ENCODE assay signal across 13 cellular contexts in the genomic region with DNA sequence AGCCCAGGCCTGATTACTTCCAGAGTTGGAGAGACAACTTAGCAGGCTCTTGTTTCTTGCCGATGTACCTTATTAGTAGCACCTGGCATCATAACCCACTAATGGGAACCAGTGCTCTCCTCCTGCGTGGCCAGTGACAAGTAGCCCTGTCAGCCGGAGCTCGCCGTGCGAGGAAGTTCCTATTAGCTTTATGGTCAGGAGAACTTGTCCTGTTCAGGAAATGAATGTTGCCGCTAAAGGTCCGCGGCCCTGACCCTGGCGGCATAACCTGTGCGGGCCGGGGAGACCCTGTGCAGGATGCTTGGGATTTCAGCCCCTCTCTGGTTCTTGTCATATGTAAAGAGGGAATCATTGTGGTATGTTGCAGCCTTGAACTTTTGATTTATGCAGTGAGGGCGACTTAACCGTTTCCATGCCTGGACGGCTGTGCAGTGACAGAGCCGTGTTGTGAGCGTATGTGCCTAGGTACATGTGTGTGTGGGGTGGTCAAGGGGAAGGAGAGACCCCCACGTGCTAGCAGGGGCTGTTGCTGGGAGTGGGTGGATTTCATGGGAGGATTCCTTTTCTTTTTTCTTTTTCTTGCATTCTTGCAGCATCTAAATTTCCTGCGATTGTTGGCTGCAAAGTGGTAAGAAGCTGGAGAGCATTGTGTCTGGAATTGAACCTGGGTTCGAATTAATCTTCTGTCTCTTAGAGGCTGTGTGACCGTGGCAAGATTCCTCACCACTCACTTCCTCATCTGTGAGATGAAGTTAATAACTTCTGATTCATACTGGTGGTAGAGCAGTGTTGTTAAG. TPM values are rescaled to one million over a fixed set of nuclear protein-coding genes. Genes with fewer than 3 reads are reported as not detected.
DNase-seq lines count a peak whose midpoint lies in the region; ATAC-seq, FAIRE-seq and TF ChIP-seq lines count a peak whose summit lies in the region.
"Had no signal": no experiment of that assay in that cellular context is flagged by ENCODE, and none has a peak within 500 bp of the region (broad histone marks: within the 10 kb centered on the region; RNA-seq: fewer than 3 reads in every experiment).

No MANE protein-coding gene starts in this region.

- peaks cover 24% of the 10 kb centered on the region for H3K4me1 ChIP-seq in CD4-positive, CD25-positive, alpha-beta regulatory T cell (ENCODE audit: control insufficient read depth, insufficient read depth, low read length, poor library complexity, severe bottlenecking)
- H3K4me1 ChIP-seq in H1 (replicated peaks in 1 of 4; ENCODE audit: control insufficient read depth in 3 of 4, insufficient read depth in 4 of 4, low read length in 3 of 4) = peaks cover 5 to 11% (median 9%) of the 10 kb centered on the region in 4 experiments
- peaks cover 92% of the 10 kb centered on the region for H3K4me1 ChIP-seq in psoas muscle
- peaks cover 32 to 57% of the 10 kb centered on the region in 2 donors for H3K4me1 ChIP-seq in naive thymus-derived CD4-positive, alpha-beta T cell (ENCODE audit: control insufficient read depth in 2 of 2, insufficient read depth in 2 of 2, low read length in 2 of 2)

- H4K5ac ChIP-seq in H1 (ENCODE audit: insufficient read length, low read depth, low read length) = no peak overlapping the region

- WGBS in H1 (ENCODE audit: extremely low coverage in 1 of 2, insufficient coverage in 1 of 2, insufficient read length in 1 of 2, insufficient replicate concordance in 2 of 2, low coverage in 1 of 2, low lambda C conversion rate in 2 of 2, missing lambda C conversion rate in 1 of 2), 2 experiments = 90% methylated on average over 20 of the region's 21 CpGs; no CpG with 5 or more reads in 1 of the 2 experiments
- WGBS in psoas muscle, 3 donors = 41 to 62% (median 48%) methylated on average over 21 of the region's 21 CpGs

- POLR2A ChIA-PET in RWPE1 (lab: Yijun Ruan, JAX; ENCODE audit: low non-redundant PET) = no interaction called here
- POLR2A ChIA-PET in H1 (lab: Charles Lee; ENCODE audit: partially characterized antibody) = interaction anchor here (1.3 kb wide), 1 partner anchor 14 kb away, joined by 4 read pairs; no protein-coding TSS in a partner anchor
- POLR2A ChIA-PET in naive thymus-derived CD4-positive, alpha-beta T cell (lab: Charles Lee) = interaction anchor here (0.7 to 1.4 kb wide), 2 partner anchors 14 to 107 kb away, joined by 3 to 5 read pairs; no protein-coding TSS in a partner anchor

- H4K8ac ChIP-seq in H1 (ENCODE audit: extremely low read depth, insufficient read depth, low read length) = no peak overlapping the region

- H3K23me2 ChIP-seq in H1 (ENCODE audit: low read depth, low read length) = no peaks in the 10 kb centered on the region

- no peak overlapping the region for H3K4me3 ChIP-seq in CD4-positive, CD25-positive, alpha-beta regulatory T cell (ENCODE audit: low read depth, low read length)
- no peak overlapping the region for H3K4me3 ChIP-seq in H1 (ENCODE audit: extremely low read depth in 1 of 4, insufficient read depth in 2 of 4, low read depth in 3 of 4, low read length in 4 of 4)
- peak overlapping the region; percentile 54 for H3K4me3 ChIP-seq in psoas muscle
- H3K4me3 ChIP-seq in brain microvascular endothelial cell (ENCODE audit: low read depth, low read length) = no peak overlapping the region
- no peak overlapping the region for H3K4me3 ChIP-seq in naive thymus-derived CD4-positive, alpha-beta T cell (ENCODE audit: low read length)
- H3K4me3 ChIP-seq: BLaER1 treated with 17β-estradiol and CSF1 and Interleukin-3, amounts not matched to agents 10 nM and 100 nM had no signal

- no peak overlapping the region for H3K23ac ChIP-seq in H1 (ENCODE audit: insufficient read length)

- FAIRE-seq in H1 (lab: Jason Lieb, UNC) = no peak
- FAIRE-seq: bronchial epithelial cell, G401.6 had no signal

- no peak for ATAC-seq in CD4-positive, CD25-positive, alpha-beta regulatory T cell (ENCODE audit: low read depth in 2 of 2)
- peak in 1 of 4 donors; percentile 2 for ATAC-seq in psoas muscle
- no peak for ATAC-seq in naive thymus-derived CD4-positive, alpha-beta T cell

- no peaks in the 10 kb centered on the region for H3K79me1 ChIP-seq in H1 (ENCODE audit: low read depth, low read length)

- no peaks in the 10 kb centered on the region for H3K36me3 Mint-ChIP-seq in CD4-positive, CD25-positive, alpha-beta regulatory T cell
- H3K36me3 Mint-ChIP-seq in naive thymus-derived CD4-positive, alpha-beta T cell = no peaks in the 10 kb centered on the region

- 0 out of 2 replicates have a peak overlapping the region, but pooled peaks have one; percentile 5 for H2BK5ac ChIP-seq in H1 (ENCODE audit: low read depth, low read length)

- no peak overlapping the region for H3K4ac ChIP-seq in H1 (replicated peaks; ENCODE audit: insufficient read length, low read depth, low read length)

- no peaks in the 10 kb centered on the region for H3K36me3 ChIP-seq in CD4-positive, CD25-positive, alpha-beta regulatory T cell (ENCODE audit: control insufficient read depth, insufficient read depth, low read length)
- H3K36me3 ChIP-seq in H1 (ENCODE audit: control insufficient read depth in 2 of 4, insufficient read depth in 4 of 4, low read length in 3 of 4) (no peaks in the 10 kb centered on the region), psoas muscle (ENCODE audit: insufficient read depth in 1 of 2, low read depth in 1 of 2) (peaks cover 0 to 9% of the 10 kb centered on the region in 2 donors), brain microvascular endothelial cell (replicated peaks) (no peaks in the 10 kb centered on the region)
- H3K36me3 ChIP-seq in naive thymus-derived CD4-positive, alpha-beta T cell (ENCODE audit: control insufficient read depth in 2 of 3, insufficient read depth in 3 of 3, low read length in 3 of 3) = no peaks in the 10 kb centered on the region
- H3K36me3 ChIP-seq: BLaER1 treated with 17β-estradiol and CSF1 and Interleukin-3, amounts not matched to agents 10 nM and 100 nM had no signal

- in situ Hi-C loops in brain microvascular endothelial cell (cut with HindIII; ENCODE audit: low pct_ligation_motif_present, low sequenced_read_pairs) = no loop called here

- H2BK20ac ChIP-seq in H1 (ENCODE audit: low read length) = no peak overlapping the region

- no peak for TF ChIP-seq POLR2A in H1 (IDR thresholded peaks at IDR 0.05; ENCODE audit: control extremely low read depth in 1 of 2, low read depth in 2 of 2, low read length in 2 of 2)

- H3K9me3 ChIP-seq in CD4-positive, CD25-positive, alpha-beta regulatory T cell (ENCODE audit: control insufficient read depth in 2 of 2, low read length in 2 of 2) = no peaks in the 10 kb centered on the region
- no peaks in the 10 kb centered on the region for H3K9me3 ChIP-seq in H1 (ENCODE audit: insufficient read depth in 2 of 2, low read depth in 1 of 2, low read length in 1 of 2)
- no peaks in the 10 kb centered on the region for H3K9me3 ChIP-seq in psoas muscle
- no peaks in the 10 kb centered on the region for H3K9me3 ChIP-seq in naive thymus-derived CD4-positive, alpha-beta T cell (ENCODE audit: control insufficient read depth in 2 of 3, low read length in 3 of 3)
- H3K9me3 ChIP-seq: BLaER1 treated with 17β-estradiol and CSF1 and Interleukin-3, amounts not matched to agents 10 nM and 100 nM had no signal

- no peak for TF ChIP-seq RAD21 in H1 (IDR thresholded peaks at IDR 0.05 in 1 of 2, conservative IDR thresholded peaks at IDR 0.05 in 1 of 2; ENCODE audit: low read depth in 2 of 2, low read length in 2 of 2)

- H3K27me3 Mint-ChIP-seq in CD4-positive, CD25-positive, alpha-beta regulatory T cell = no peaks in the 10 kb centered on the region
- peaks cover 0 to 42% (median 0%) of the 10 kb centered on the region in 5 donors for H3K27me3 Mint-ChIP-seq in naive thymus-derived CD4-positive, alpha-beta T cell

- intact Hi-C loops in psoas muscle (cut with DNase I) = loop anchor here in 1 of 2 donors (5.0 kb wide), 1 partner anchor 48 kb away; no protein-coding TSS in a partner anchor
- intact Hi-C loops in naive thymus-derived CD4-positive, alpha-beta T cell (cut with micrococcal nuclease) = loop anchor here in 1 of 2 donors (5.0 kb wide), 1 partner anchor 108 kb away; no protein-coding TSS in a partner anchor

- no peak overlapping the region for H2AK5ac ChIP-seq in H1 (ENCODE audit: low read depth, low read length)

- H3K4me1 Mint-ChIP-seq in CD4-positive, CD25-positive, alpha-beta regulatory T cell = peaks cover 11 to 69% (median 40%) of the 10 kb centered on the region in 4 donors
- H3K4me1 Mint-ChIP-seq in naive thymus-derived CD4-positive, alpha-beta T cell = peaks cover 24 to 68% (median 54%) of the 10 kb centered on the region in 7 donors

- CTCF ChIA-PET in RWPE1 (lab: Yijun Ruan, JAX) (interaction anchor here (0.5 kb wide), 1 partner anchor 100 kb away, joined by 6 read pairs; no protein-coding TSS in a partner anchor), H1 (lab: Charles Lee; ENCODE audit: partially characterized antibody) (interaction anchor here (0.6 to 1.8 kb wide), 16 partner anchors 9 to 1851 kb away, joined by 3 to 9 read pairs (median 4); no protein-coding TSS in a partner anchor)
- CTCF ChIA-PET in naive thymus-derived CD4-positive, alpha-beta T cell (lab: Charles Lee) = interaction anchor here (0.8 to 1.0 kb wide), 2 partner anchors 92 to 119 kb away, joined by 3 to 4 read pairs; no protein-coding TSS in a partner anchor

- H3K56ac ChIP-seq in H1 (replicated peaks; ENCODE audit: insufficient read length, low read depth, low read length) = no peak overlapping the region

- H4K91ac ChIP-seq in H1 (replicated peaks; ENCODE audit: insufficient read length, low read length) = no peak overlapping the region

- H3K79me2 ChIP-seq in H1 (ENCODE audit: control insufficient read depth in 1 of 2, insufficient read depth in 2 of 2, low read length in 2 of 2) = no peaks in the 10 kb centered on the region

- H3K27ac ChIP-seq in CD4-positive, CD25-positive, alpha-beta regulatory T cell (ENCODE audit: insufficient read depth, low read length, poor library complexity, severe bottlenecking) = no peak overlapping the region
- H3K27ac ChIP-seq in RWPE1 (peak overlapping the region; percentile 31; the same call in 1 of the 2 replicates), H1 (ENCODE audit: low read depth, low read length) (no peak overlapping the region), psoas muscle (peak overlapping the region; percentile 99), brain microvascular endothelial cell (no peak overlapping the region)
- H3K27ac ChIP-seq in naive thymus-derived CD4-positive, alpha-beta T cell (ENCODE audit: low read depth, low read length) = no peak overlapping the region
- H3K27ac ChIP-seq: BLaER1 treated with 17β-estradiol and CSF1 and Interleukin-3, amounts not matched to agents 10 nM and 100 nM had no signal

- H2BK120ac ChIP-seq in H1 (replicated peaks; ENCODE audit: low read depth, low read length) = no peak overlapping the region

- no peak overlapping the region for H2BK15ac ChIP-seq in H1 (ENCODE audit: low read length)

- TF ChIP-seq CTCF in RWPE1 (conservative IDR thresholded peaks at IDR 0.05; ENCODE audit: low read depth) = no peak
- no peak for TF ChIP-seq CTCF in H1 (IDR thresholded peaks at IDR 0.05; ENCODE audit: control extremely low read depth in 1 of 3, insufficient read depth in 1 of 3, low read depth in 1 of 3, low read length in 3 of 3)
- no peak for TF ChIP-seq CTCF in psoas muscle (IDR thresholded peaks at IDR 0.05)
- TF ChIP-seq CTCF in brain microvascular endothelial cell (IDR thresholded peaks at IDR 0.05; ENCODE audit: low read depth, low read length, missing control alignments) = no peak

- H3K9ac ChIP-seq in H1 (replicated peaks in 1 of 4; ENCODE audit: extremely low read depth in 1 of 4, low read depth in 3 of 4, low read length in 3 of 4) = no peak overlapping the region
- H3K9ac ChIP-seq: BLaER1 treated with 17β-estradiol and CSF1 and Interleukin-3, amounts not matched to agents 10 nM and 100 nM had no signal

- no peaks in the 10 kb centered on the region for H3K27me3 ChIP-seq in CD4-positive, CD25-positive, alpha-beta regulatory T cell (ENCODE audit: control insufficient read depth, insufficient read depth, low read length)
- peaks cover 3 to 28% (median 23%) of the 10 kb centered on the region in 4 experiments; a peak in 6 of 7 replicates for H3K27me3 ChIP-seq in H1 (replicated peaks in 1 of 4; ENCODE audit: control insufficient read depth in 3 of 4, extremely low read depth in 1 of 4, insufficient read depth in 3 of 4, low read length in 3 of 4)
- H3K27me3 ChIP-seq in psoas muscle (ENCODE audit: insufficient read depth in 3 of 3, low read length in 2 of 3) = no peaks in the 10 kb centered on the region
- H3K27me3 ChIP-seq in brain microvascular endothelial cell (replicated peaks) = peaks cover 20% of the 10 kb centered on the region
- no peaks in the 10 kb centered on the region for H3K27me3 ChIP-seq in naive thymus-derived CD4-positive, alpha-beta T cell (ENCODE audit: control insufficient read depth in 2 of 2, insufficient read depth in 2 of 2, low read length in 2 of 2)

- no peaks in the 10 kb centered on the region for H4K20me1 ChIP-seq in H1 (replicated peaks in 1 of 2; ENCODE audit: control insufficient read depth in 1 of 2, insufficient read depth in 2 of 2, low read length in 2 of 2)

- no peak overlapping the region for H2AFZ ChIP-seq in H1 (ENCODE audit: low read length)

- H3K27ac Mint-ChIP-seq in CD4-positive, CD25-positive, alpha-beta regulatory T cell = peak overlapping the region in 2 of 3 donors; percentile 39 to 77
- peak overlapping the region in 4 of 9 donors; percentile 41 to 84 (median 57) for H3K27ac Mint-ChIP-seq in naive thymus-derived CD4-positive, alpha-beta T cell

- no peak overlapping the region for H3K14ac ChIP-seq in H1 (ENCODE audit: insufficient read length)

- H2BK12ac ChIP-seq in H1 (ENCODE audit: low read depth, low read length) = no peak overlapping the region

- TF ChIP-seq EP300 in H1 (IDR thresholded peaks at IDR 0.05; ENCODE audit: borderline replicate concordance in 1 of 2, low read depth in 2 of 2, low read length in 2 of 2) = no peak

- H3K9me3 Mint-ChIP-seq in CD4-positive, CD25-positive, alpha-beta regulatory T cell = peaks cover 0 to 1% (median 0%) of the 10 kb centered on the region in 7 donors
- H3K9me3 Mint-ChIP-seq in naive thymus-derived CD4-positive, alpha-beta T cell = no peaks in the 10 kb centered on the region

- peak overlapping the region in 2 of 4 donors; percentile 24 to 39 for H3K4me3 Mint-ChIP-seq in CD4-positive, CD25-positive, alpha-beta regulatory T cell
- peak overlapping the region in 2 of 10 donors; percentile 25 to 67 for H3K4me3 Mint-ChIP-seq in naive thymus-derived CD4-positive, alpha-beta T cell

- DNase-seq in CD4-positive, CD25-positive, alpha-beta regulatory T cell = no peak
- DNase-seq in RWPE1 (ENCODE audit: low spot score) = no peak
- no peak for DNase-seq in H1 (ENCODE audit: low read depth in 1 of 2, low spot score in 2 of 2)
- peak in 1 of 2 donors; percentile 67 for DNase-seq in psoas muscle
- DNase-seq in brain microvascular endothelial cell = no peak
- DNase-seq in naive thymus-derived CD4-positive, alpha-beta T cell = no peak
- DNase-seq in HK-2 (ENCODE audit: unreplicated experiment) = no peak
- DNase-seq in NCI-H1092 treated with DMSO at 0.1 percent for 48 hours (lab: John Stamatoyannopoulos, UW) = no peak
- DNase-seq: KG1, NCI-H2171 had no signal

- H3K18ac ChIP-seq in H1 (ENCODE audit: extremely low read depth, low read length) = no peak overlapping the region

- no peak overlapping the region for H3K4me2 ChIP-seq in H1 (ENCODE audit: insufficient read depth in 1 of 2, low read depth in 2 of 2, low read length in 2 of 2)
- H3K4me2 ChIP-seq: BLaER1 treated with 17β-estradiol and CSF1 and Interleukin-3, amounts not matched to agents 10 nM and 100 nM had no signal

RNA-seq across cellular contexts. Expression of gene ZBTB16, which starts 15.2 kb away (rescaled TPM):
- 8.5 TPM for total RNA-seq in CD4-positive, CD25-positive, alpha-beta regulatory T cell
- 10 to 100 TPM in 2 of 4 donors, 1 to 10 TPM in 2; 2.9 to 28.1 (median 8.9) TPM for polyA plus RNA-seq in CD4-positive, CD25-positive, alpha-beta regulatory T cell
- 0.25 and 0.61 TPM in 2 replicates for total RNA-seq in H1 (2021; fragmentation: NEBNext Ultra II Directional; extraction: Animal tissue kit (Norgen Biotek cat#: 25700))
- polyA plus RNA-seq in H1 (2011; rRNA removed) (0.12 and 0.19 TPM in 2 replicates), psoas muscle (10 to 100 TPM; 12.0 to 89.8 (median 45.2) TPM)
- polyA plus RNA-seq in H1 (2011; cell fraction: cytosol; rRNA removed) = 0.30 TPM
- polyA plus RNA-seq in H1 (2011; cell fraction: nucleus; rRNA removed) = 0.60 TPM
- 0.43 TPM in 1 of 4 replicates, not detected in the others for polyA plus RNA-seq in H1 (2012, experiment 1 of 2)
- 0.08 TPM for polyA plus RNA-seq in H1 (2012, experiment 2 of 2)
- 0.04 TPM for polyA plus RNA-seq in H1 (2013, experiment 1 of 2)
- 0.04 TPM for polyA plus RNA-seq in H1 (2013, experiment 2 of 2)
- polyA minus RNA-seq in H1 (2011; rRNA and poly(A)+ RNA removed) = 0.28 and 0.88 TPM in 2 replicates
- 2.0 TPM for polyA minus RNA-seq in H1 (2011; cell fraction: cytosol; rRNA and poly(A)+ RNA removed)
- 0.40 TPM for polyA minus RNA-seq in H1 (2011; cell fraction: nucleus; rRNA and poly(A)+ RNA removed)
- 100 to 1,000 TPM in 3 of 4 donors, 10 to 100 TPM in 1; 11.7 to 299 (median 183) TPM for total RNA-seq in psoas muscle
- total RNA-seq in naive thymus-derived CD4-positive, alpha-beta T cell = 10 to 100 TPM in 2 of 5 experiments, 1 to 10 TPM in 3; 3.0 to 22.1 (median 7.2) TPM
- polyA plus RNA-seq in naive thymus-derived CD4-positive, alpha-beta T cell = 10 to 100 TPM in 1 of 2 donors, 1 to 10 TPM in 1; 3.0 to 15.4 TPM

Comparison
In these comparisons a context has a peak if more than half of its experiments do, and no peak if none do; other contexts are left out.
1. H3K27ac ChIP-seq: peak in RWPE1 (single experiment) and psoas muscle (single experiment); none in CD4-positive, CD25-positive, alpha-beta regulatory T cell (single experiment), H1 (single experiment), brain microvascular endothelial cell (single experiment) and naive thymus-derived CD4-positive, alpha-beta T cell (single experiment).